ENCODE assay signal across 8 cellular contexts in the genomic region with DNA sequence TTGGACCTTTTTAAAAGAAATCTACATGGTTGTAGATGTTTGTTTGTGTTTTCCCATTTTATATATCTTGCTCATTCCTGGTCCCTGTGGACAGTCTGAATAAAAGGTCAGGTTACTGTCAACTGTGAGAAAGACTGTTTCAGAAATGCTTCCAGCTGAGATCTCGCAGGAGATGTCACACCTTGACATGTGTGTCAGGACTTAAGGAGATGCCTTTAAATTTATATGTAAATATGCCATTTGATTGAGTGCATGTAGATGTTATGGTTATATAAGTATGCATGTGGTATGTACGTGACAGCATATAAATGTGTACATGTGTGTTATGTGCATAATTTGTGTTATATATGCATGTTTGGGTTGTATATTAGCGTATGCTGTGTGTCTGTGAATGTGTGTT.
"Had no signal": no experiment of that assay in that cellular context is flagged by ENCODE, and none has a peak within 500 bp of the region (broad histone marks: within the 10 kb centered on the region; RNA-seq: fewer than 3 reads in every experiment).

No MANE protein-coding gene starts in this region.

- H3K27ac ChIP-seq: GM23248 had no signal

- H3K9ac ChIP-seq: GM23248 had no signal

- H2AFZ ChIP-seq: GM23248, GM23338 had no signal

- H3K36me3 ChIP-seq: HAP-1 had no signal

- DNase-seq: GM23248, GOT3, H7, H9, HCEC 1CT, HFFc6 had no signal

- H3K4me3 ChIP-seq: GM23248, GM23338, HAP-1 had no signal

- H3K4me2 ChIP-seq: GM23338 had no signal

- H3K9me3 ChIP-seq: HAP-1 had no signal
